32 cellular contexts compared by ENCODE assay signal in the genomic region with DNA sequence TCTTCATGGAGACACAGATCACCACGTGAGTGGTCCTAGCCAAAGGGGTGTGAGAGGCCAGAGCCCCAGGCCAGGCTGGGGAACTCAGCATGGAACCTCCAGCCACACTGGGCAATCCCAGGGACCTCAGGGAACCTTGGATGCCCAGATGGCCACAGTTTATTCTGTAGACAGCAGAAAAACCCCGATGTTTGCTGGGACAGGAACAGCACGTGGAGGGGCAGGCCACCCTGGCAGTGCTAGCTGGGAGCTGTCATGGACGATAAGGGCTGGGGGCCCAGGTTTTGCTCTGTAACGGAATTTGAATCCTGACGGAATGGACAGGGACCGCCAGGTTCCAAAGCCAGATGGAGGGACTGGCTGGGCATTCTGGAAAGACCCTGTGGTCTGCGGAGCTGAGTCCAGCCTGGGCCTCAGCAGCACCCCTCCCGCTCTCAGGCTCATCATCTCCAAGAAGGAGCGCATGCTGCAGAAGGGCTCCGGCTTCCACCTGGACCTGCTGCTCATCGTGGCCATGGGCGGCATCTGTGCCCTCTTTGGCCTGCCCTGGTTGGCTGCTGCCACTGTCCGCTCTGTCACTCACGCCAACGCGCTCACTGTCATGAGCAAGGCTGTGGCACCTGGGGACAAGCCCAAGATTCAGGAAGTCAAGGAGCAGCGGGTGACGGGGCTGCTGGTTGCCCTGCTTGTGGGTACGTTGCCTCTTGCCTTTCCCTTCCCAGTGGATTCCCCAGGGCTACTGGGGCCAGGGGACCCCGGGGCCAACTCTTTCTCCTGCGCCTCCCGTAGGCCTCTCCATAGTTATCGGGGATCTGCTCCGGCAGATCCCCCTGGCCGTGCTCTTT. TPM values are rescaled to one million over a fixed set of nuclear protein-coding genes. Genes with fewer than 3 reads are reported as not detected.
DNase-seq lines count a peak whose midpoint lies in the region; ATAC-seq, FAIRE-seq and TF ChIP-seq lines count a peak whose summit lies in the region.
"Had no signal": no experiment of that assay in that cellular context is flagged by ENCODE, and none has a peak within 500 bp of the region (broad histone marks: within the 10 kb centered on the region; RNA-seq: fewer than 3 reads in every experiment).

No MANE protein-coding gene starts in this region.

- WGBS in heart right ventricle, 2 donors = 91 to 92% methylated on average over 26 of the region's 26 CpGs

- H3K9me3 ChIP-seq in heart right ventricle = no peaks in the 10 kb centered on the region
- H3K9me3 ChIP-seq in upper lobe of right lung = no peaks in the 10 kb centered on the region
- H3K9me3 ChIP-seq: esophagus muscularis mucosa, heart left ventricle, psoas muscle, sigmoid colon, tibial nerve had no signal

- no peaks in the 10 kb centered on the region for H3K9me3 Mint-ChIP-seq in brain
- H3K9me3 Mint-ChIP-seq: activated T-cell treated with anti-CD3 and anti-CD28 coated beads, Interleukin-2, amount 50 U/mL, for 72 hours; CD8-positive, alpha-beta memory T cell; WTC11 had no signal

- H3K4me1 ChIP-seq in heart right ventricle = peaks cover 16 to 38% (median 35%) of the 10 kb centered on the region in 9 donors
- H3K4me1 ChIP-seq in upper lobe of right lung = peaks cover 15% of the 10 kb centered on the region

- DNase-seq in Right ventricle myocardium inferior (ENCODE audit: missing footprints) (peak; percentile 59), heart right ventricle (no peak), upper lobe of right lung (peak; percentile 56), frontal cortex (ENCODE audit: low spot score in 2 of 2) (no peak)
- DNase-seq: ACHN; activated naive CD4-positive, alpha-beta T cell treated with Interleukin-2 at 50 U/mL for 16 hours; activated T-cell treated with anti-CD3 and anti-CD28 coated beads, Interleukin-2, amount 50 U/mL, for 72 hours; brain microvascular endothelial cell; CD8-positive, alpha-beta memory T cell; dorsolateral prefrontal cortex; foreskin fibroblast; heart left ventricle; NCI-H1417; NCI-H2029; NCI-H510A treated with DMSO at 0.1 percent for 48 hours; nucleus accumbens; psoas muscle; sigmoid colon; stimulated activated CD4-positive, alpha-beta T cell treated with anti-CD3 and anti-CD28 coated beads, Interleukin-12 subunit alpha, Interleukin-12 subunit beta, amount 100 ng/mL, for 4 hours; stimulated activated CD4-positive, alpha-beta T cell treated with anti-CD3 and anti-CD28 coated beads, Interleukin-2, amount 100 ng/mL, for 48 hours; T-helper 1 cell had no signal

- H3K27me3 ChIP-seq in heart right ventricle = no peaks in the 10 kb centered on the region
- H3K27me3 ChIP-seq in upper lobe of right lung = no peaks in the 10 kb centered on the region
- H3K27me3 ChIP-seq: brain microvascular endothelial cell, dorsolateral prefrontal cortex, esophagus muscularis mucosa, heart left ventricle, sigmoid colon, tibial nerve had no signal

- H3K4me1 Mint-ChIP-seq in brain = peaks cover 22% of the 10 kb centered on the region

- no peak overlapping the region for H3K4me3 Mint-ChIP-seq in brain
- H3K4me3 Mint-ChIP-seq: activated T-cell treated with anti-CD3 and anti-CD28 coated beads, Interleukin-2, amount 50 U/mL, for 72 hours; B cell; GM23338; WTC11 had no signal

- intact Hi-C loops in Right ventricle myocardium inferior (cut with DNase I) = no loop called here
- intact Hi-C loops in heart right ventricle (cut with DNase I) = no loop called here
- intact Hi-C loops in upper lobe of right lung (cut with DNase I) = no loop called here

- H3K4me3 ChIP-seq in heart right ventricle (no peak overlapping the region), upper lobe of right lung (no peak overlapping the region)
- H3K4me3 ChIP-seq: dorsolateral prefrontal cortex, esophagus muscularis mucosa, GM23338, heart left ventricle, psoas muscle, sigmoid colon, SK-N-MC, tibial nerve had no signal

- no peak for TF ChIP-seq CTCF in heart right ventricle (IDR thresholded peaks at IDR 0.05)
- TF ChIP-seq CTCF in brain (conservative IDR thresholded peaks at IDR 0.05) = no peak
- TF ChIP-seq CTCF in upper lobe of right lung (IDR thresholded peaks at IDR 0.05) = no peak

- ATAC-seq in Right ventricle myocardium inferior (no peak), heart right ventricle (no peak), upper lobe of right lung (no peak), HG03457 (IDR thresholded peaks at IDR 0.05; ENCODE audit: unreplicated experiment) (no peak)
- ATAC-seq: activated T-cell treated with anti-CD3 and anti-CD28 coated beads, Interleukin-2, amount 50 U/mL, for 72 hours; GM23338; heart left ventricle; psoas muscle; WTC11 had no signal

- H3K27ac ChIP-seq in heart right ventricle = no peak overlapping the region
- H3K27ac ChIP-seq in upper lobe of right lung = no peak overlapping the region
- H3K27ac ChIP-seq: brain microvascular endothelial cell, dorsolateral prefrontal cortex, esophagus muscularis mucosa, heart left ventricle, psoas muscle, sigmoid colon, SK-N-MC, tibial nerve had no signal

- no peak for FAIRE-seq in frontal cortex (lab: Jason Lieb, UNC)
- FAIRE-seq: endometrium, GM12891, keratinocyte had no signal

- peak overlapping the region in 3 of 5 experiments; percentile 38 to 87 (median 47) for H3K27ac Mint-ChIP-seq in brain
- H3K27ac Mint-ChIP-seq: activated T-cell treated with anti-CD3 and anti-CD28 coated beads, Interleukin-2, amount 50 U/mL, for 72 hours; B cell; GM23338 had no signal

- H3K27me3 Mint-ChIP-seq in brain = peaks cover 3% of the 10 kb centered on the region
- H3K27me3 Mint-ChIP-seq: B cell had no signal

- H3K36me3 Mint-ChIP-seq in brain = peaks cover 16% of the 10 kb centered on the region

- H3K36me3 ChIP-seq in heart right ventricle = peaks cover 0 to 79% (median 33%) of the 10 kb centered on the region in 9 donors
- H3K36me3 ChIP-seq in upper lobe of right lung = peaks cover 65% of the 10 kb centered on the region

RNA-seq across cellular contexts. Expression of gene FASTK, which starts 5.6 kb away (rescaled TPM):
- total RNA-seq in Right ventricle myocardium inferior = 79.2 TPM
- 100 to 1,000 TPM in 1 of 10 donors, 10 to 100 TPM in 9; 65.0 to 107 (median 75.6) TPM for total RNA-seq in heart right ventricle
- 100 to 1,000 TPM in 1 of 2 donors, 10 to 100 TPM in 1; 82.7 to 246 TPM for polyA plus RNA-seq in heart right ventricle
- 47.4 TPM for polyA plus RNA-seq in brain (ENCODE audit: insufficient read depth, low read depth, low replicate concordance)
- total RNA-seq in upper lobe of right lung = 54.2 TPM
- total RNA-seq in frontal cortex = 32.6 TPM

RNA-seq across cellular contexts. Expression of gene TMUB1, which starts 8.3 kb away (rescaled TPM):
- 35.5 TPM for total RNA-seq in Right ventricle myocardium inferior
- total RNA-seq in heart right ventricle = 10 to 100 TPM; 18.5 to 40.3 (median 23.4) TPM
- polyA plus RNA-seq in heart right ventricle = 10 to 100 TPM; 79.4 to 88.2 TPM
- 80.0 TPM for polyA plus RNA-seq in brain (ENCODE audit: insufficient read depth, low read depth, low replicate concordance)
- total RNA-seq in upper lobe of right lung = 36.3 TPM
- total RNA-seq in frontal cortex = 10.2 TPM

RNA-seq across cellular contexts. Expression of gene AGAP3, which starts 11.2 kb away (rescaled TPM):
- total RNA-seq in Right ventricle myocardium inferior (57.4 TPM), heart right ventricle (10 to 100 TPM; 40.5 to 93.4 (median 50.3) TPM), upper lobe of right lung (152 TPM), frontal cortex (92.9 TPM)
- polyA plus RNA-seq in heart right ventricle (10 to 100 TPM; 40.2 to 67.5 TPM), brain (ENCODE audit: insufficient read depth, low read depth, low replicate concordance) (221 TPM)

RNA-seq across cellular contexts. Expression of gene SLC4A2, which starts 15.7 kb away (rescaled TPM):
- total RNA-seq in Right ventricle myocardium inferior (61.2 TPM), heart right ventricle (10 to 100 TPM; 36.0 to 80.5 (median 47.6) TPM), upper lobe of right lung (178 TPM), frontal cortex (10.6 TPM)
- polyA plus RNA-seq in heart right ventricle (100 to 1,000 TPM; 101 to 109 TPM), brain (ENCODE audit: insufficient read depth, low read depth, low replicate concordance) (84.5 TPM)

RNA-seq across cellular contexts. Expression of gene CDK5, which starts 17.3 kb away (rescaled TPM):
- total RNA-seq in Right ventricle myocardium inferior = 6.7 TPM
- 10 to 100 TPM in 1 of 10 donors, 1 to 10 TPM in 9; 5.2 to 11.3 (median 7.8) TPM for total RNA-seq in heart right ventricle
- polyA plus RNA-seq in heart right ventricle = 1 to 10 TPM; 5.0 to 7.7 TPM
- polyA plus RNA-seq in brain (ENCODE audit: insufficient read depth, low read depth, low replicate concordance) = 45.3 TPM
- 10.4 TPM for total RNA-seq in upper lobe of right lung
- 47.7 TPM for total RNA-seq in frontal cortex

Comparison
In these comparisons a context has a peak if more than half of its experiments do, and no peak if none do; other contexts are left out.
1. DNase-seq: peak in Right ventricle myocardium inferior (single experiment) and upper lobe of right lung (single experiment); none in heart right ventricle (0 of 2) and frontal cortex (0 of 2).